In genomic region chr19:13127811-13128575, GRCh38 we compare ENCODE assay signal across 24 cellular contexts. TPM values are rescaled to one million over a fixed set of nuclear protein-coding genes. Genes with fewer than 3 reads are reported as not detected.
DNase-seq lines count a peak whose midpoint lies in the region; ATAC-seq and TF ChIP-seq lines count a peak whose summit lies in the region.
"Had no signal": no experiment of that assay in that cellular context is flagged by ENCODE, and none has a peak within 500 bp of the region (broad histone marks: within the 10 kb centered on the region; RNA-seq: fewer than 3 reads in every experiment).

No MANE protein-coding gene starts in this region.

- peaks cover 3% of the 10 kb centered on the region for H3K4me1 ChIP-seq in A673 (ENCODE audit: insufficient read depth, low read length, poor library complexity, severe bottlenecking)
- H3K4me1 ChIP-seq: transverse colon had no signal

- H3K4me3 Mint-ChIP-seq in T-helper 17 cell: no peak overlapping the region
- H3K4me3 Mint-ChIP-seq: immature natural killer cell; stimulated activated naive CD8-positive, alpha-beta T cell treated with anti-CD3 and anti-CD28 coated beads, Interleukin-15, amount 100 ng/mL, for 72 hours; WTC11 had no signal

- no TSS peak for BruUV-seq in A673 (replicated peaks; lab: Mats Ljungman, UMichigan)

- no peaks in the 10 kb centered on the region for H3K9me3 ChIP-seq in A673 (ENCODE audit: low read depth, low read length, poor library complexity, severe bottlenecking)
- no peaks in the 10 kb centered on the region for H3K9me3 ChIP-seq in T-helper 17 cell (ENCODE audit: control insufficient read depth, low read length, poor library complexity, severe bottlenecking)
- H3K9me3 ChIP-seq: SK-N-SH, spleen, transverse colon had no signal

- POLR2A ChIA-PET in A673 (lab: Charles Lee; ENCODE audit: low non-redundant PET): no interaction called here

- H3K4me3 ChIP-seq in A673 (ENCODE audit: low read depth, low read length, poor library complexity, severe bottlenecking): no peak overlapping the region
- H3K4me3 ChIP-seq: spleen, transverse colon had no signal

- H3K27me3 ChIP-seq in A673 (replicated peaks; ENCODE audit: insufficient read depth, low read depth, low read length, poor library complexity): no peaks in the 10 kb centered on the region
- H3K27me3 ChIP-seq: spleen, transverse colon had no signal

- CTCF ChIA-PET in A673 (lab: Charles Lee): no interaction called here

- no peak for TF ChIP-seq CTCF in 22Rv1 (IDR thresholded peaks at IDR 0.05)
- TF ChIP-seq CTCF in A673 (conservative IDR thresholded peaks at IDR 0.05; ENCODE audit: low read depth, low read length): no peak

- H3K27me3 Mint-ChIP-seq in T-helper 17 cell: no peaks in the 10 kb centered on the region
- H3K27me3 Mint-ChIP-seq: stimulated activated naive CD8-positive, alpha-beta T cell treated with anti-CD3 and anti-CD28 coated beads, Interleukin-15, amount 100 ng/mL, for 72 hours had no signal

- H3K36me3 Mint-ChIP-seq in T-helper 17 cell (ENCODE audit: low read depth): no peaks in the 10 kb centered on the region
- H3K36me3 Mint-ChIP-seq: immature natural killer cell, WTC11 had no signal

- no peak for DNase-seq in A673 (ENCODE audit: low spot score)
- DNase-seq in T-helper 17 cell: no peak
- DNase-seq in myocyte (ENCODE audit: low read depth): peak; percentile 64
- no peak for DNase-seq in OCI-M2 (lab: John Stamatoyannopoulos, UW; ENCODE audit: unreplicated experiment)
- DNase-seq in HPDE6-E6E7 (ENCODE audit: extremely low spot score): no peak
- no peak for DNase-seq in stimulated activated CD4-positive, alpha-beta T cell treated with anti-CD3 and anti-CD28 coated beads, Interleukin-15, amount 100 ng/mL, for 24 hours
- DNase-seq in dedifferentiated amniotic fluid mesenchymal stem cell (ENCODE audit: extremely low spot score): no peak
- DNase-seq: activated CD4-positive, alpha-beta T cell treated with anti-CD3 and anti-CD28 coated beads, Interleukin-2, amount 50 U/mL, for 4 hours; activated naive CD4-positive, alpha-beta T cell treated with Interleukin-2 at 50 U/mL for 16 hours; activated T-cell treated with anti-CD3 and anti-CD28 coated beads, Interleukin-2, amount 50 U/mL, for 1 hour; COR-L47; DND-41; immature natural killer cell; NCI-H1092 treated with DMSO at 0.1 percent for 48 hours; NCI-H2081; retina; SK-N-SH; spleen; stimulated activated CD4-positive, alpha-beta T cell treated with anti-CD3 and anti-CD28 coated beads, Interleukin-4, amount 100 ng/mL, for 24 hours; stimulated activated naive CD8-positive, alpha-beta T cell treated with anti-CD3 and anti-CD28 coated beads, Interleukin-15, amount 100 ng/mL, for 72 hours; transverse colon had no signal

- H3K27ac ChIP-seq in 22Rv1 (peak overlapping the region; percentile 2; the same call in 1 of the 2 replicates), A673 (ENCODE audit: low read depth, low read length, poor library complexity, severe bottlenecking) (peak overlapping the region; percentile 30)
- H3K27ac ChIP-seq: spleen, transverse colon had no signal

- peaks cover 27% of the 10 kb centered on the region for H3K4me1 Mint-ChIP-seq in T-helper 17 cell

- H3K36me3 ChIP-seq in A673 (ENCODE audit: insufficient read depth, low read length, poor library complexity, severe bottlenecking): peaks cover 10% of the 10 kb centered on the region
- H3K36me3 ChIP-seq: transverse colon had no signal

- H3K27ac Mint-ChIP-seq in T-helper 17 cell: peak overlapping the region; percentile 43
- H3K27ac Mint-ChIP-seq: stimulated activated naive CD8-positive, alpha-beta T cell treated with anti-CD3 and anti-CD28 coated beads, Interleukin-15, amount 100 ng/mL, for 72 hours had no signal

- intact Hi-C loops in A673 (cut with micrococcal nuclease; ENCODE audit: unreplicated experiment): no loop called here

- ATAC-seq in T-helper 17 cell: no peak
- ATAC-seq: stimulated activated naive CD8-positive, alpha-beta T cell treated with anti-CD3 and anti-CD28 coated beads, Interleukin-15, amount 100 ng/mL, for 72 hours; WTC11 had no signal

RNA-seq across cellular contexts. Expression of gene NACC1, which starts 9.9 kb away (rescaled TPM):
- total RNA-seq in A673 (2021) (119 and 126 TPM in 2 replicates), T-helper 17 cell (10 to 100 TPM; 23.1 to 26.4 TPM), myocyte (59.7 and 66.2 TPM in 2 replicates)
- 42.8 TPM for polyA plus RNA-seq in myocyte (2012)

RNA-seq across cellular contexts. Expression of gene TRMT1, which starts 11.5 kb away (rescaled TPM):
- total RNA-seq in A673 (2021) (85.7 and 109 TPM in 2 replicates), T-helper 17 cell (10 to 100 TPM; 60.3 to 72.3 TPM), myocyte (23.3 and 30.0 TPM in 2 replicates)
- 20.0 TPM for polyA plus RNA-seq in myocyte (2012)

RNA-seq across cellular contexts. Expression of gene STX10, which starts 22.2 kb away (rescaled TPM):
- total RNA-seq in A673 (2021) (63.3 and 69.5 TPM in 2 replicates), T-helper 17 cell (10 to 100 TPM; 33.5 TPM), myocyte (54.1 and 85.2 TPM in 2 replicates)
- 80.6 TPM for polyA plus RNA-seq in myocyte (2012)

RNA-seq across cellular contexts. Expression of gene IER2, which starts 22.2 kb away (rescaled TPM):
- total RNA-seq in A673 (2021) (148 and 164 TPM in 2 replicates), T-helper 17 cell (100 to 1,000 TPM; 376 to 523 TPM), myocyte (20.8 and 21.8 TPM in 2 replicates)
- polyA plus RNA-seq in myocyte (2012): 28.1 TPM

RNA-seq across cellular contexts. Expression of gene LYL1, which starts 25.3 kb away (rescaled TPM):
- total RNA-seq in A673 (2021): not detected in 2 replicates
- 10 to 100 TPM in 1 of 2 donors, 1 to 10 TPM in 1; 6.9 to 17.9 TPM for total RNA-seq in T-helper 17 cell
- total RNA-seq in myocyte: not detected in 2 replicates
- polyA plus RNA-seq in myocyte (2012): 0.06 TPM
- total RNA-seq: LHCN-M2 had no signal
